ENCODE assay signal across 9 cellular contexts in genomic region chrX:149470960-149471359, GRCh38. TPM values are rescaled to one million over a fixed set of nuclear protein-coding genes. Genes with fewer than 3 reads are reported as not detected.
DNase-seq lines count a peak whose midpoint lies in the region; ATAC-seq and TF ChIP-seq lines count a peak whose summit lies in the region.
"Had no signal": no experiment of that assay in that cellular context is flagged by ENCODE, and none has a peak within 500 bp of the region (broad histone marks: within the 10 kb centered on the region; RNA-seq: fewer than 3 reads in every experiment).

No MANE protein-coding gene starts in this region.

- peaks cover 5% of the 10 kb centered on the region for H3K4me1 ChIP-seq in CD4-positive, CD25-positive, alpha-beta regulatory T cell (ENCODE audit: control insufficient read depth, insufficient read depth, low read length, poor library complexity, severe bottlenecking)

- TF ChIP-seq CTCF in dorsolateral prefrontal cortex (IDR thresholded peaks at IDR 0.05 in 54 of 56, conservative IDR thresholded peaks at IDR 0.05 in 2 of 56; ENCODE audit: low read depth in 1 of 56, partially characterized antibody in 56 of 56) = peak; percentile 54 to 96 (median 88)

- H3K4me1 Mint-ChIP-seq in CD4-positive, CD25-positive, alpha-beta regulatory T cell = peaks cover 0 to 4% (median 0%) of the 10 kb centered on the region in 4 donors
- peaks cover 2% of the 10 kb centered on the region for H3K4me1 Mint-ChIP-seq in memory B cell

- no peaks in the 10 kb centered on the region for H3K27me3 ChIP-seq in CD4-positive, CD25-positive, alpha-beta regulatory T cell (ENCODE audit: control insufficient read depth, insufficient read depth, low read length)
- peaks cover 0 to 78% (median 12%) of the 10 kb centered on the region in 45 donors for H3K27me3 ChIP-seq in dorsolateral prefrontal cortex

- no peak overlapping the region for H3K27ac ChIP-seq in CD4-positive, CD25-positive, alpha-beta regulatory T cell (ENCODE audit: insufficient read depth, low read length, poor library complexity, severe bottlenecking)
- H3K27ac ChIP-seq in dorsolateral prefrontal cortex = peak overlapping the region in 21 of 59 donors; percentile 0 to 59 (median 29)

- H3K36me3 Mint-ChIP-seq in CD4-positive, CD25-positive, alpha-beta regulatory T cell = no peaks in the 10 kb centered on the region
- H3K36me3 Mint-ChIP-seq in memory B cell = no peaks in the 10 kb centered on the region
- H3K36me3 Mint-ChIP-seq: IgD-negative memory B cell had no signal

- no peak overlapping the region for H3K4me3 ChIP-seq in CD4-positive, CD25-positive, alpha-beta regulatory T cell (ENCODE audit: low read depth, low read length)
- peak overlapping the region in 33 of 59 donors; percentile 4 to 52 (median 24) for H3K4me3 ChIP-seq in dorsolateral prefrontal cortex

- no peaks in the 10 kb centered on the region for H3K27me3 Mint-ChIP-seq in CD4-positive, CD25-positive, alpha-beta regulatory T cell
- H3K27me3 Mint-ChIP-seq in memory B cell = peaks cover 2% of the 10 kb centered on the region

- H3K4me3 Mint-ChIP-seq in CD4-positive, CD25-positive, alpha-beta regulatory T cell = no peak overlapping the region
- no peak overlapping the region for H3K4me3 Mint-ChIP-seq in memory B cell
- H3K4me3 Mint-ChIP-seq: IgD-negative memory B cell had no signal

- H3K9me3 ChIP-seq in CD4-positive, CD25-positive, alpha-beta regulatory T cell (ENCODE audit: control insufficient read depth in 2 of 2, low read length in 2 of 2) = no peaks in the 10 kb centered on the region

- peaks cover 0 to 3% (median 0%) of the 10 kb centered on the region in 7 donors for H3K9me3 Mint-ChIP-seq in CD4-positive, CD25-positive, alpha-beta regulatory T cell
- no peaks in the 10 kb centered on the region for H3K9me3 Mint-ChIP-seq in memory B cell
- H3K9me3 Mint-ChIP-seq: IgD-negative memory B cell had no signal

- intact Hi-C loops in dorsolateral prefrontal cortex (cut with DNase I) = loop anchor here in 1 of 2 donors (2.0 kb wide), 1 partner anchor 1338 kb away; no protein-coding TSS in a partner anchor

- peaks cover 2% of the 10 kb centered on the region for H3K36me3 ChIP-seq in CD4-positive, CD25-positive, alpha-beta regulatory T cell (ENCODE audit: control insufficient read depth, insufficient read depth, low read length)

- no peak overlapping the region for H3K27ac Mint-ChIP-seq in CD4-positive, CD25-positive, alpha-beta regulatory T cell
- no peak overlapping the region for H3K27ac Mint-ChIP-seq in memory B cell
- H3K27ac Mint-ChIP-seq: IgD-negative memory B cell had no signal

- peak; percentile 57 to 65 for ATAC-seq in CD4-positive, CD25-positive, alpha-beta regulatory T cell (ENCODE audit: low read depth in 2 of 2)
- ATAC-seq in GM19395 (IDR thresholded peaks at IDR 0.05; ENCODE audit: unreplicated experiment) = peak; percentile 89
- ATAC-seq in HG03442 (IDR thresholded peaks at IDR 0.05; ENCODE audit: unreplicated experiment) = peak; percentile 92
- peak; percentile 69 for ATAC-seq in memory B cell (ENCODE audit: low read depth)

- peak; percentile 40 to 54 (median 41) for DNase-seq in CD4-positive, CD25-positive, alpha-beta regulatory T cell
- peak; percentile 82 for DNase-seq in NCI-H69 (lab: John Stamatoyannopoulos, UW)
- DNase-seq in activated CD4-positive, alpha-beta T cell treated with anti-CD3 and anti-CD28 coated beads, Interleukin-2, amount 50 U/mL, for 4 hours = peak; percentile 39 to 43
- peak; percentile 77 to 89 (median 82) for DNase-seq in dorsolateral prefrontal cortex
- DNase-seq in memory B cell (ENCODE audit: low spot score in 2 of 2) = peak; percentile 42 to 66
- peak; percentile 17 for DNase-seq in stimulated activated CD8-positive, alpha-beta memory T cell treated with anti-CD3 and anti-CD28 coated beads, Interleukin-15, amount 100 ng/mL, for 1 hour (ENCODE audit: low read depth)

RNA-seq across cellular contexts. Expression of gene IDS, which starts 34.1 kb away (rescaled TPM):
- total RNA-seq in CD4-positive, CD25-positive, alpha-beta regulatory T cell = 287 TPM
- 100 to 1,000 TPM; 116 to 147 (median 130) TPM for polyA plus RNA-seq in CD4-positive, CD25-positive, alpha-beta regulatory T cell
- 1,000 to 10,000 TPM in 11 of 120 experiments, 100 to 1,000 TPM in 109; 324 to 1,147 (median 848) TPM for total RNA-seq in dorsolateral prefrontal cortex

Comparison
In these comparisons a context has a peak if more than half of its experiments do, and no peak if none do; other contexts are left out.
1. DNase-seq: peak in every context shown above with its lines; median percentile 82 in dorsolateral prefrontal cortex; 82 in NCI-H69; 54 in memory B cell; 41 in CD4-positive, CD25-positive, alpha-beta regulatory T cell; 41 in activated CD4-positive, alpha-beta T cell treated with anti-CD3 and anti-CD28 coated beads, Interleukin-2, amount 50 U/mL, for 4 hours; 17 in stimulated activated CD8-positive, alpha-beta memory T cell treated with anti-CD3 and anti-CD28 coated beads, Interleukin-15, amount 100 ng/mL, for 1 hour.